ENCODE assay signal across 18 cellular contexts in genomic region chr3:121800906-121801305, GRCh38. TPM values are rescaled to one million over a fixed set of nuclear protein-coding genes. Genes with fewer than 3 reads are reported as not detected.
A peak's percentile ranks its signal among the peaks of the same experiment; 100 is the strongest.
DNase-seq lines count a peak whose midpoint lies in the region; ATAC-seq, FAIRE-seq and TF ChIP-seq lines count a peak whose summit lies in the region.
"Had no signal": no experiment of that assay in that cellular context is flagged by ENCODE, and none has a peak within 500 bp of the region (broad histone marks: within the 10 kb centered on the region; RNA-seq: fewer than 3 reads in every experiment).

No MANE protein-coding gene starts in this region.

- no peak for FAIRE-seq in GM12891 (lab: Jason Lieb, UNC)
- no peak for FAIRE-seq in D721Med (lab: Jason Lieb, UNC)
- FAIRE-seq: RCC 7860 had no signal

- peak overlapping the region; percentile 4 for H3K27ac Mint-ChIP-seq in T-helper 1 cell treated with Interleukin-12 subunit alpha and Interleukin-12 subunit beta and Interleukin-4 antibody, amounts not matched to agents 30 μg/mL and 1 μg/mL, for 36 hours
- H3K27ac Mint-ChIP-seq in IgD-negative memory B cell (peak overlapping the region in 2 of 3 donors; percentile 15 to 21), memory B cell (peak overlapping the region; percentile 11), endothelial cell (ENCODE audit: unreplicated experiment) (no peak overlapping the region)

- no peaks in the 10 kb centered on the region for H3K9me3 Mint-ChIP-seq in T-helper 1 cell treated with Interleukin-12 subunit alpha and Interleukin-12 subunit beta and Interleukin-4 antibody, amounts not matched to agents 30 μg/mL and 1 μg/mL, for 36 hours
- H3K9me3 Mint-ChIP-seq in IgD-negative memory B cell (no peaks in the 10 kb centered on the region), memory B cell (peaks cover 6% of the 10 kb centered on the region), endothelial cell (ENCODE audit: unreplicated experiment) (no peaks in the 10 kb centered on the region)

- no peak for ATAC-seq in memory B cell (ENCODE audit: low read depth)
- ATAC-seq: SK-N-SH treated with all-trans-retinoic acid at 6 μM for 48 hours had no signal

- no peak for TF ChIP-seq POLR2A in GM12891 (IDR thresholded peaks at IDR 0.05; ENCODE audit: low read depth, low read length)

- H3K4me1 Mint-ChIP-seq in T-helper 1 cell treated with Interleukin-12 subunit alpha and Interleukin-12 subunit beta and Interleukin-4 antibody, amounts not matched to agents 30 μg/mL and 1 μg/mL, for 36 hours (ENCODE audit: low read depth), result peaks cover 8% of the 10 kb centered on the region
- peaks cover 30 to 48% (median 43%) of the 10 kb centered on the region in 3 donors for H3K4me1 Mint-ChIP-seq in IgD-negative memory B cell
- H3K4me1 Mint-ChIP-seq in memory B cell, result peaks cover 31% of the 10 kb centered on the region
- no peaks in the 10 kb centered on the region for H3K4me1 Mint-ChIP-seq in endothelial cell (ENCODE audit: unreplicated experiment)

- H3K27me3 Mint-ChIP-seq in T-helper 1 cell treated with Interleukin-12 subunit alpha and Interleukin-12 subunit beta and Interleukin-4 antibody, amounts not matched to agents 30 μg/mL and 1 μg/mL, for 36 hours (ENCODE audit: low read depth), result no peaks in the 10 kb centered on the region
- H3K27me3 Mint-ChIP-seq in IgD-negative memory B cell (no peaks in the 10 kb centered on the region), memory B cell (no peaks in the 10 kb centered on the region), endothelial cell (ENCODE audit: unreplicated experiment) (no peaks in the 10 kb centered on the region)

- TF ChIP-seq CTCF in D721Med (IDR thresholded peaks at IDR 0.05; ENCODE audit: insufficient read depth, missing control alignments) (no peak), endothelial cell (IDR thresholded peaks at IDR 0.05; ENCODE audit: unreplicated experiment) (no peak)

- DNase-seq in T-helper 1 cell, result no peak
- DNase-seq in GM12891 (ENCODE audit: insufficient read length, low spot score), result no peak
- no peak for DNase-seq in memory B cell (ENCODE audit: low spot score in 2 of 2)
- no peak for DNase-seq in D721Med (ENCODE audit: insufficient read length, low spot score)
- no peak for DNase-seq in endothelial cell (ENCODE audit: low spot score)
- no peak for DNase-seq in dermis blood vessel endothelial cell
- DNase-seq: DMS153, H7, KG1, NCI-H1092 treated with DMSO at 0.1 percent for 48 hours, NCI-H1930, NCI-H2171 treated with DMSO at 0.1 percent for 48 hours, NCI-H510A treated with DMSO at 0.1 percent for 48 hours, SHP77 had no signal

- H3K36me3 Mint-ChIP-seq in T-helper 1 cell treated with Interleukin-12 subunit alpha and Interleukin-12 subunit beta and Interleukin-4 antibody, amounts not matched to agents 30 μg/mL and 1 μg/mL, for 36 hours (ENCODE audit: low read depth), result peaks cover 29% of the 10 kb centered on the region
- H3K36me3 Mint-ChIP-seq in IgD-negative memory B cell (peaks cover 17% of the 10 kb centered on the region), memory B cell (peaks cover 29% of the 10 kb centered on the region), endothelial cell (ENCODE audit: low read depth, unreplicated experiment) (no peaks in the 10 kb centered on the region)

- H3K4me3 Mint-ChIP-seq in T-helper 1 cell treated with Interleukin-12 subunit alpha and Interleukin-12 subunit beta and Interleukin-4 antibody, amounts not matched to agents 30 μg/mL and 1 μg/mL, for 36 hours, result no peak overlapping the region
- H3K4me3 Mint-ChIP-seq in IgD-negative memory B cell (no peak overlapping the region), memory B cell (no peak overlapping the region), endothelial cell (ENCODE audit: unreplicated experiment) (no peak overlapping the region)

TF ChIP-seq in GM12891, 5 proteins besides CTCF, POLR2A, EP300 and RAD21:
- TF ChIP-seq PAX5 (IDR thresholded peaks at IDR 0.05; ENCODE audit: insufficient read depth, low read length, severe bottlenecking) (no peak), TAF1 (IDR thresholded peaks at IDR 0.05; ENCODE audit: low read depth, low read length) (no peak), SPI1 (IDR thresholded peaks at IDR 0.05; ENCODE audit: low read depth, low read length) (0 out of 2 replicates have a peak, but pooled peaks have one; percentile 14), POLR2AphosphoS5 (IDR thresholded peaks at IDR 0.05; ENCODE audit: low read depth, low read length) (no peak), POU2F2 (IDR thresholded peaks at IDR 0.05; ENCODE audit: low read depth, low read length) (no peak)

RNA-seq across cellular contexts. Expression of gene IQCB1, which starts 34.0 kb away (rescaled TPM):
- polyA plus RNA-seq in GM12891 (2012; ENCODE audit: low read depth, missing spikeins), result 29.3 TPM
- 28.6 TPM for polyA plus RNA-seq in IgD-negative memory B cell
- total RNA-seq in endothelial cell (ENCODE audit: unreplicated experiment), result 22.5 TPM
- total RNA-seq in dermis blood vessel endothelial cell, result 10.6 and 15.5 TPM in 2 replicates

RNA-seq across cellular contexts. Expression of gene EAF2, which starts 34.1 kb away (rescaled TPM):
- polyA plus RNA-seq in GM12891 (2012; ENCODE audit: low read depth, missing spikeins), result 35.5 TPM
- 296 TPM for polyA plus RNA-seq in IgD-negative memory B cell
- total RNA-seq in endothelial cell (ENCODE audit: unreplicated experiment) (4.0 TPM), dermis blood vessel endothelial cell (0.93 and 1.5 TPM in 2 replicates)

RNA-seq across cellular contexts. Expression of gene GOLGB1, which starts 51.4 kb away (rescaled TPM):
- 15.6 TPM for polyA plus RNA-seq in GM12891 (2012; ENCODE audit: low read depth, missing spikeins)
- polyA plus RNA-seq in IgD-negative memory B cell, result 10.0 TPM
- total RNA-seq in endothelial cell (ENCODE audit: unreplicated experiment) (63.1 TPM), dermis blood vessel endothelial cell (48.3 and 60.1 TPM in 2 replicates)
